ENCODE assay signal across 22 cellular contexts in genomic region chr11:69071086-69071800, GRCh38. TPM values are rescaled to one million over a fixed set of nuclear protein-coding genes. Genes with fewer than 3 reads are reported as not detected.
DNase-seq lines count a peak whose midpoint lies in the region; ATAC-seq and TF ChIP-seq lines count a peak whose summit lies in the region.
"Had no signal": no experiment of that assay in that cellular context is flagged by ENCODE, and none has a peak within 500 bp of the region (broad histone marks: within the 10 kb centered on the region; RNA-seq: fewer than 3 reads in every experiment).

No MANE protein-coding gene starts in this region.

- H3K18ac ChIP-seq in neuronal stem cell (ENCODE audit: low read length): no peak overlapping the region

- H3K9me3 ChIP-seq in A673 (ENCODE audit: low read depth, low read length, poor library complexity, severe bottlenecking): no peaks in the 10 kb centered on the region
- no peaks in the 10 kb centered on the region for H3K9me3 ChIP-seq in esophagus muscularis mucosa
- H3K9me3 ChIP-seq in neuronal stem cell (replicated peaks in 1 of 2; ENCODE audit: control insufficient read depth in 2 of 2, insufficient read depth in 1 of 2, low read depth in 1 of 2, low read length in 2 of 2): no peaks in the 10 kb centered on the region
- H3K9me3 ChIP-seq in MG63: no peaks in the 10 kb centered on the region
- H3K9me3 ChIP-seq: A549, HAP-1 had no signal

- peaks cover 37 to 48% of the 10 kb centered on the region in 2 donors for H3K36me3 Mint-ChIP-seq in stimulated activated naive B cell treated with anti-CD40 and anti-IgM and Interleukin-4, amounts not matched to agents 10 μg/mL and 1 μg/mL and 100 μg/mL, for 72 hours

- H3K27ac ChIP-seq in A673 (ENCODE audit: low read depth, low read length, poor library complexity, severe bottlenecking): peak overlapping the region; percentile 10
- peak overlapping the region; percentile 83 to 88 (median 84) for H3K27ac ChIP-seq in esophagus muscularis mucosa (replicated peaks in 1 of 4)
- no peak overlapping the region for H3K27ac ChIP-seq in neuronal stem cell (replicated peaks; ENCODE audit: low read length)
- H3K27ac ChIP-seq: A549 had no signal

- H3K36me3 ChIP-seq in A673 (ENCODE audit: insufficient read depth, low read length, poor library complexity, severe bottlenecking): peaks cover 10% of the 10 kb centered on the region
- peaks cover 28 to 74% (median 54%) of the 10 kb centered on the region in 4 donors for H3K36me3 ChIP-seq in esophagus muscularis mucosa
- peaks cover 2 to 28% of the 10 kb centered on the region in 2 donors for H3K36me3 ChIP-seq in neuronal stem cell (replicated peaks in 1 of 2; ENCODE audit: control insufficient read depth in 2 of 2, insufficient read depth in 2 of 2, low read length in 2 of 2)
- no peaks in the 10 kb centered on the region for H3K36me3 ChIP-seq in MG63

- POLR2A ChIA-PET in A673 (lab: Charles Lee; ENCODE audit: low non-redundant PET): no interaction called here

- 96% methylated on average over 15 of the region's 23 CpGs for WGBS in esophagus muscularis mucosa
- no CpG with 5 or more reads among the region's 23 CpGs for WGBS in neuronal stem cell (ENCODE audit: extremely low coverage in 2 of 2, insufficient read length in 2 of 2, insufficient replicate concordance in 1 of 2), 2 donors

- ATAC-seq in stimulated activated naive B cell treated with anti-CD40 and anti-IgM and Interleukin-4, amounts not matched to agents 10 μg/mL and 1 μg/mL and 100 μg/mL, for 72 hours (replicated peaks): no peak
- ATAC-seq: A549 had no signal

- H3K4me2 ChIP-seq in neuronal stem cell (ENCODE audit: insufficient read depth, low read length, poor library complexity, severe bottlenecking): no peak overlapping the region
- H3K4me2 ChIP-seq: A549 had no signal

- H3K14ac ChIP-seq in neuronal stem cell (ENCODE audit: low read length): no peak overlapping the region

- H3K4me3 ChIP-seq in A673 (ENCODE audit: low read depth, low read length, poor library complexity, severe bottlenecking) (no peak overlapping the region), esophagus muscularis mucosa (no peak overlapping the region), neuronal stem cell (ENCODE audit: low read length in 2 of 2) (no peak overlapping the region), MG63 (no peak overlapping the region)
- H3K4me3 ChIP-seq: A549, HAP-1 had no signal

- intact Hi-C loops in A673 (cut with micrococcal nuclease; ENCODE audit: unreplicated experiment): no loop called here
- intact Hi-C loops in esophagus muscularis mucosa (cut with DNase I): no loop called here

- H3K4me1 ChIP-seq in A673 (ENCODE audit: insufficient read depth, low read length, poor library complexity, severe bottlenecking) (no peaks in the 10 kb centered on the region), esophagus muscularis mucosa (peaks cover 12 to 45% (median 43%) of the 10 kb centered on the region in 4 donors), neuronal stem cell (ENCODE audit: control insufficient read depth in 2 of 2, insufficient read depth in 1 of 2, low read depth in 1 of 2, low read length in 2 of 2) (no peaks in the 10 kb centered on the region)
- H3K4me1 ChIP-seq: A549, HAP-1 had no signal

- no peaks in the 10 kb centered on the region for H3K9me3 Mint-ChIP-seq in stimulated activated naive B cell treated with anti-CD40 and anti-IgM and Interleukin-4, amounts not matched to agents 10 μg/mL and 1 μg/mL and 100 μg/mL, for 72 hours
- H3K9me3 Mint-ChIP-seq: CD4-positive, alpha-beta memory T cell; HFFc6 had no signal

- no peak overlapping the region for H3K4ac ChIP-seq in neuronal stem cell (ENCODE audit: low read length)

- H3K79me1 ChIP-seq in neuronal stem cell (ENCODE audit: low read depth, low read length): peaks cover 11% of the 10 kb centered on the region

- no peaks in the 10 kb centered on the region for H3K27me3 ChIP-seq in A673 (replicated peaks; ENCODE audit: insufficient read depth, low read depth, low read length, poor library complexity)
- H3K27me3 ChIP-seq in esophagus muscularis mucosa: no peaks in the 10 kb centered on the region
- H3K27me3 ChIP-seq in neuronal stem cell (ENCODE audit: control insufficient read depth in 3 of 3, insufficient read depth in 3 of 3, low read depth in 1 of 3, low read length in 3 of 3): no peaks in the 10 kb centered on the region
- no peaks in the 10 kb centered on the region for H3K27me3 ChIP-seq in MG63

- no peak overlapping the region for H3K9ac ChIP-seq in neuronal stem cell (ENCODE audit: low read depth, low read length, poor library complexity)

- H4K91ac ChIP-seq in neuronal stem cell (ENCODE audit: low read depth, low read length, poor library complexity): no peak overlapping the region

- TF ChIP-seq CTCF in A673 (conservative IDR thresholded peaks at IDR 0.05; ENCODE audit: low read depth, low read length) (no peak), esophagus muscularis mucosa (IDR thresholded peaks at IDR 0.05) (no peak)

- H4K8ac ChIP-seq in neuronal stem cell (ENCODE audit: low read depth, low read length): no peak overlapping the region

- H3K27me3 Mint-ChIP-seq in stimulated activated naive B cell treated with anti-CD40 and anti-IgM and Interleukin-4, amounts not matched to agents 10 μg/mL and 1 μg/mL and 100 μg/mL, for 72 hours: no peaks in the 10 kb centered on the region
- H3K27me3 Mint-ChIP-seq: CD4-positive, alpha-beta memory T cell had no signal

- H2AFZ ChIP-seq in neuronal stem cell (ENCODE audit: low read length): no peak overlapping the region

- TF ChIP-seq EP300 in esophagus muscularis mucosa (IDR thresholded peaks at IDR 0.05): no peak

- H3K27ac Mint-ChIP-seq in stimulated activated naive B cell treated with anti-CD40 and anti-IgM and Interleukin-4, amounts not matched to agents 10 μg/mL and 1 μg/mL and 100 μg/mL, for 72 hours: peak overlapping the region; percentile 73
- H3K27ac Mint-ChIP-seq: HFFc6 had no signal

- H2BK15ac ChIP-seq in neuronal stem cell (ENCODE audit: low read length): no peak overlapping the region

- H2BK120ac ChIP-seq in neuronal stem cell (ENCODE audit: low read depth, low read length): no peak overlapping the region

- peaks cover 0 to 4% of the 10 kb centered on the region in 2 donors for H3K4me1 Mint-ChIP-seq in stimulated activated naive B cell treated with anti-CD40 and anti-IgM and Interleukin-4, amounts not matched to agents 10 μg/mL and 1 μg/mL and 100 μg/mL, for 72 hours

- BruUV-seq in A673 (replicated peaks; lab: Mats Ljungman, UMichigan): no TSS peak

- no peak overlapping the region for H2BK5ac ChIP-seq in neuronal stem cell (ENCODE audit: low read length)

- CTCF ChIA-PET in A673 (lab: Charles Lee): no interaction called here

- no peak overlapping the region for H2BK12ac ChIP-seq in neuronal stem cell (ENCODE audit: low read length)

- no peak overlapping the region for H3K4me3 Mint-ChIP-seq in stimulated activated naive B cell treated with anti-CD40 and anti-IgM and Interleukin-4, amounts not matched to agents 10 μg/mL and 1 μg/mL and 100 μg/mL, for 72 hours
- H3K4me3 Mint-ChIP-seq: CD4-positive, alpha-beta memory T cell; HFFc6 had no signal

- DNase-seq in A673 (ENCODE audit: low spot score) (no peak), esophagus muscularis mucosa (ENCODE audit: extremely low spot score) (no peak), neuronal stem cell (ENCODE audit: low spot score) (no peak), MG63 (no peak), anterior cingulate cortex (lab: John Stamatoyannopoulos, UW) (no peak), SIG-M5 treated with dmso at 0.1 percent for 504 hours (lab: John Stamatoyannopoulos, UW; ENCODE audit: unreplicated experiment) (no peak)
- DNase-seq in stimulated activated naive B cell treated with anti-CD40 and anti-IgM and Interleukin-4, amounts not matched to agents 10 μg/mL and 1 μg/mL and 100 μg/mL, for 72 hours: no peak
- no peak for DNase-seq in stimulated activated CD4-positive, alpha-beta T cell treated with anti-CD3 and anti-CD28 coated beads, Interleukin-4, amount 100 ng/mL, for 4 hours
- DNase-seq: 8988T; C1 segment of cervical spinal cord; Calu3; CD4-positive, alpha-beta memory T cell; COR-L47; DMS53; DMS79 treated with DMSO at 0.1 percent for 48 hours; GF-D8; GOT3; HFFc6 had no signal

- no peak for TF ChIP-seq POLR2A in esophagus muscularis mucosa (IDR thresholded peaks at IDR 0.05; ENCODE audit: low read depth)

- H2AK5ac ChIP-seq in neuronal stem cell (ENCODE audit: low read depth, low read length): peak overlapping the region; percentile 37

- peak overlapping the region; percentile 55 for H3K23ac ChIP-seq in neuronal stem cell (ENCODE audit: low read depth, low read length, poor library complexity)

RNA-seq across cellular contexts. Expression of gene TPCN2, which starts 22.5 kb away (rescaled TPM):
- total RNA-seq in A673 (2021) (28.9 and 29.9 TPM in 2 replicates), esophagus muscularis mucosa (10 to 100 TPM; 18.7 to 34.5 (median 24.7) TPM)
- 4.3 TPM for polyA plus RNA-seq in neuronal stem cell (2013, experiment 1 of 2)
- polyA plus RNA-seq in neuronal stem cell (2013, experiment 2 of 2): 4.3 TPM
- total RNA-seq in MG63 (2014; rRNA removed; shearing (Covaris generic); ENCODE audit: low replicate concordance): 2.4 and 5.4 TPM in 2 replicates

RNA-seq across cellular contexts. Expression of gene MRGPRF, which starts 58.2 kb away (rescaled TPM):
- 5.2 and 9.3 TPM in 2 replicates for total RNA-seq in A673 (2021)
- 100 to 1,000 TPM in 3 of 4 donors, 10 to 100 TPM in 1; 77.9 to 206 (median 126) TPM for total RNA-seq in esophagus muscularis mucosa
- polyA plus RNA-seq in neuronal stem cell (2013, experiment 1 of 2): 2.2 TPM
- polyA plus RNA-seq in neuronal stem cell (2013, experiment 2 of 2): 2.0 TPM
- total RNA-seq in MG63 (2014; rRNA removed; shearing (Covaris generic); ENCODE audit: low replicate concordance): 2.0 TPM in 1 of 2 replicates, not detected in the other
- total RNA-seq: CD4-positive, alpha-beta memory T cell; Daoy; G401 had no signal
- polyA plus RNA-seq: CD4-positive, alpha-beta memory T cell had no signal
